8 cellular contexts compared by ENCODE assay signal in the genomic region with DNA sequence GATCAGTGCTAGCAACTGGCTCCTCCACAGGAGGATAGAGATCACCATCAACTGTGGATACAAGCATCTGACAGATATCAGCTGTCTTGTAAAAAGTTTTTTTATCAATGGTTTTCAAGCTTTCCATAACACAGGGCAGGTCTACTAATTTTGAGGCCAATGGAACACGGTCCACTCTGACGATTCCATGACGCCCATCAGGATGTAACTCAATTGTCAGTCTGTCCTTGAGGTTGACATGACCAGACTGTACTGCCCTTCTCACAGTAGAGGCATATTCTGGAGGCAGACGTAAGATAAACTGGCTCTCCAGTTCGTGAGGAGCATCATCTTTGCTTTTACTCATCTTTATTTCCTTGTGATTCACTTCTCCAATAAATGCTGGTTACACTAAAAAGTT. TPM values are rescaled to one million over a fixed set of nuclear protein-coding genes. Genes with fewer than 3 reads are reported as not detected.
DNase-seq lines count a peak whose midpoint lies in the region; ATAC-seq and TF ChIP-seq lines count a peak whose summit lies in the region.

No MANE protein-coding gene starts in this region.

- H3K36me3 ChIP-seq in KOPT-K1 (ENCODE audit: insufficient read depth, low read length) = peaks cover 51% of the 10 kb centered on the region

- peak overlapping the region in 7 of 10 donors; percentile 97 to 100 (median 99) for H3K27ac Mint-ChIP-seq in naive thymus-derived CD8-positive, alpha-beta T cell

- H3K27ac ChIP-seq in AG04450 (ENCODE audit: low read depth, low read length) (no peak overlapping the region), KOPT-K1 (ENCODE audit: low read depth, low read length, poor library complexity, severe bottlenecking) (peak overlapping the region; percentile 89), foreskin keratinocyte (no peak overlapping the region)

- POLR2A ChIA-PET in AG04450 (lab: Yijun Ruan, JAX) = interaction anchor here (1.1 to 1.8 kb wide), 5 partner anchors 9 to 244 kb away, joined by 3 to 12 read pairs (median 6); a partner anchor contains a TSS
- POLR2A ChIA-PET in naive thymus-derived CD8-positive, alpha-beta T cell (lab: Charles Lee) = interaction anchor here (0.6 to 1.9 kb wide), 13 partner anchors 60 to 772 kb away, joined by 4 to 13 read pairs (median 5); a partner anchor contains a TSS

- H3K27me3 Mint-ChIP-seq in naive thymus-derived CD8-positive, alpha-beta T cell = peaks cover 0 to 2% (median 1%) of the 10 kb centered on the region in 5 donors

- H3K36me3 Mint-ChIP-seq in naive thymus-derived CD8-positive, alpha-beta T cell = peaks cover 36 to 79% (median 43%) of the 10 kb centered on the region in 3 donors

- CTCF ChIA-PET in AG04450 (lab: Charles Lee) = interaction anchor here (0.6 to 5.9 kb wide), 33 partner anchors 8 to 603 kb away, joined by 3 to 86 read pairs (median 4); a partner anchor contains a TSS

- H3K4me1 ChIP-seq in foreskin keratinocyte = no peaks in the 10 kb centered on the region

- H3K4me3 Mint-ChIP-seq in naive thymus-derived CD8-positive, alpha-beta T cell = peak overlapping the region; percentile 92 to 100 (median 98)

- peaks cover 20 to 36% (median 29%) of the 10 kb centered on the region in 4 donors for H3K4me1 Mint-ChIP-seq in naive thymus-derived CD8-positive, alpha-beta T cell

- no peak for ATAC-seq in naive thymus-derived CD8-positive, alpha-beta T cell
- ATAC-seq in HG03439 (IDR thresholded peaks at IDR 0.05; ENCODE audit: unreplicated experiment) = no peak
- no peak for ATAC-seq in foreskin keratinocyte

- DNase-seq in AG04450 (ENCODE audit: low read depth, low spot score) = no peak
- DNase-seq in choroid plexus epithelial cell (ENCODE audit: low read depth) = no peak
- DNase-seq in naive thymus-derived CD8-positive, alpha-beta T cell = no peak
- DNase-seq in Ammon's horn (ENCODE audit: low spot score) = no peak
- DNase-seq in NCI-H2227 treated with DMSO at 0.1 percent for 48 hours (lab: John Stamatoyannopoulos, UW) = no peak
- no peak for DNase-seq in foreskin keratinocyte

- peak overlapping the region; percentile 84 for H3K4me3 ChIP-seq in AG04450 (ENCODE audit: low read depth, low read length)
- peak overlapping the region; percentile 84 for H3K4me3 ChIP-seq in choroid plexus epithelial cell (ENCODE audit: low read depth, low read length)

- H3K9me3 Mint-ChIP-seq in naive thymus-derived CD8-positive, alpha-beta T cell = peaks cover 12 to 87% (median 54%) of the 10 kb centered on the region in 9 donors

- TF ChIP-seq CTCF in AG04450 (IDR thresholded peaks at IDR 0.05; ENCODE audit: low read depth, low read length) = no peak
- TF ChIP-seq CTCF in choroid plexus epithelial cell (conservative IDR thresholded peaks at IDR 0.05; ENCODE audit: low read depth, low read length) = no peak
- no peak for TF ChIP-seq CTCF in foreskin keratinocyte (conservative IDR thresholded peaks at IDR 0.05)

- peaks cover 52% of the 10 kb centered on the region for H3K9me3 ChIP-seq in AG04450 (ENCODE audit: control insufficient read depth, insufficient read depth, low read length)
- H3K9me3 ChIP-seq in KOPT-K1 (ENCODE audit: insufficient read depth, low read length, poor library complexity, severe bottlenecking) = peaks cover 75% of the 10 kb centered on the region

- H3K27me3 ChIP-seq in AG04450 (ENCODE audit: control insufficient read depth, insufficient read depth, low read length) (no peaks in the 10 kb centered on the region), foreskin keratinocyte (no peaks in the 10 kb centered on the region)

RNA-seq across cellular contexts. Expression of a gene that starts 0.9 kb away (rescaled TPM):
- polyA plus RNA-seq in AG04450 (2011; rRNA removed) (60.3 and 71.0 TPM in 2 replicates), foreskin keratinocyte (21.6 and 24.8 TPM in 2 replicates)
- polyA minus RNA-seq in AG04450 (2011; rRNA and poly(A)+ RNA removed) = 25.3 and 37.5 TPM in 2 replicates
- 100 to 1,000 TPM; 139 to 141 TPM for total RNA-seq in naive thymus-derived CD8-positive, alpha-beta T cell
- polyA plus RNA-seq in naive thymus-derived CD8-positive, alpha-beta T cell = 100 to 1,000 TPM; 206 to 230 (median 230) TPM
- total RNA-seq in foreskin keratinocyte = 29.9 and 34.6 TPM in 2 replicates

RNA-seq across cellular contexts. Expression of a gene that starts 10.6 kb away (rescaled TPM):
- polyA plus RNA-seq in AG04450 (2011; rRNA removed) (1.9 and 2.2 TPM in 2 replicates), foreskin keratinocyte (not detected in 2 replicates)
- 3.1 and 3.8 TPM in 2 replicates for polyA minus RNA-seq in AG04450 (2011; rRNA and poly(A)+ RNA removed)
- under 1 TPM; 0.38 to 0.52 TPM for total RNA-seq in naive thymus-derived CD8-positive, alpha-beta T cell
- not detected for polyA plus RNA-seq in naive thymus-derived CD8-positive, alpha-beta T cell
- 0.04 TPM in 1 of 2 replicates, not detected in the other for total RNA-seq in foreskin keratinocyte

RNA-seq across cellular contexts. Expression of a gene that starts 15.8 kb away (rescaled TPM):
- not detected in 2 replicates for polyA plus RNA-seq in AG04450 (2011; rRNA removed)
- polyA minus RNA-seq in AG04450 (2011; rRNA and poly(A)+ RNA removed) = 0.46 and 0.96 TPM in 2 replicates
- 1 to 10 TPM; 2.1 to 2.5 TPM for total RNA-seq in naive thymus-derived CD8-positive, alpha-beta T cell
- not detected for polyA plus RNA-seq in naive thymus-derived CD8-positive, alpha-beta T cell
- total RNA-seq in foreskin keratinocyte = not detected in 2 replicates
- polyA plus RNA-seq in foreskin keratinocyte = not detected in 2 replicates

RNA-seq across cellular contexts. Expression of a gene that starts 18.9 kb away (rescaled TPM):
- 6.1 and 6.3 TPM in 2 replicates for polyA plus RNA-seq in AG04450 (2011; rRNA removed)
- polyA minus RNA-seq in AG04450 (2011; rRNA and poly(A)+ RNA removed) = 7.6 and 9.1 TPM in 2 replicates
- under 1 TPM; 0.16 to 0.18 TPM for total RNA-seq in naive thymus-derived CD8-positive, alpha-beta T cell
- polyA plus RNA-seq in naive thymus-derived CD8-positive, alpha-beta T cell = not detected
- total RNA-seq in foreskin keratinocyte = 0.04 and 0.10 TPM in 2 replicates
- polyA plus RNA-seq in foreskin keratinocyte = 0.03 TPM in 1 of 2 replicates, not detected in the other

RNA-seq across cellular contexts. Expression of a gene that starts 23.9 kb away (rescaled TPM):
- polyA plus RNA-seq in AG04450 (2011; rRNA removed) (0.92 and 1.2 TPM in 2 replicates), foreskin keratinocyte (0.01 TPM in 1 of 2 replicates, not detected in the other)
- 1.7 and 2.5 TPM in 2 replicates for polyA minus RNA-seq in AG04450 (2011; rRNA and poly(A)+ RNA removed)
- not detected for total RNA-seq in naive thymus-derived CD8-positive, alpha-beta T cell
- under 1 TPM in 1 of 3 donors, not detected in 2; 0.06 TPM for polyA plus RNA-seq in naive thymus-derived CD8-positive, alpha-beta T cell
- total RNA-seq in foreskin keratinocyte = not detected in 2 replicates
